8 cellular contexts compared by ENCODE assay signal in the genomic region with DNA sequence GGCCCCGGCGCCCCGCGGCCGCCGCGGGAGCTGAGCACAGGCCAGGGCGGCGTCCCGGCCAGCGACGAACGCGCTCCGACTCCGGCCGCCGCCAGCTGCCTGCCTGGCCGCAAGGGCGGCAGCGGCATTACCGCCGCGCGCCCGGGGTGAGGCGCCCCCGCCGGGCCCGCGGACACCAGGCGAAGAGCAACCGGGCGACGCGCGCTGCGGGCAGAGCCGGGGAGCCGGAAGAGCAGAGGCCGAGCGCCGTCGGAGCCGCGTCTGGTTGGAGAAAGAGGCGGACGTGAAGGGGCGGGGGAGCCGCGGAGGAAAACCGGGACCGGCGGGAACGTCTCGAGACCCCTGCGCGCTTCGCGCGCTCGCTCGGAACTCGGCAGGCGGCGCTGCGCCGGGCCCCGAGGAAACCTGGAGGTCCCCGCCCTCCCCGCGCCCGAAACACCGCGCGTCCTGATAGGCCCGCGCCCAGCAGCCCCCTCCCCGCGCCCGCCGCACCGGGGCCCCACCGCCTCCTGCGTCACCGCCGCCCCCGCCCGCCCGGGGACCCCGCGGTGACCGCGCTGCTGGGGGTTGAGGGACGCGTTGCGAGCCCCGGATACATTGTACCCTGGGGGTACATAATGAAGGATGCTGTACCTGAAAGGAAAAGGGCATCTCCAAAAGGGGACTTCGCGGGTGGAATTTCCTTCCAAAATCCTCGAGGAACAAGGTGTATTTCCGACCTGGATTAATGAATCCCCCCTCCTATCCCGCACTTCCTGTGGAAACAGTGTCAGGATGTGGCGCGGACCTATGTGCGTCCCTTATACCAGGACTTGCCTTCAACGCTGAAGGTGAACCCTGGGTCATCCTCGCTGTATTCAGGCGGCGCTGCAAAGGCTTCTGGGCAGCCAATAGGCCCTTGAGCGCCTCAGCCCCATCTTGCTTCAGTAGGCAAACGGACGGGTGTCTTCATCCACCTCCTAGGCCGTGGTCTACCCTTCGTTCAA. TPM values are rescaled to one million over a fixed set of nuclear protein-coding genes. Genes with fewer than 3 reads are reported as not detected.
DNase-seq lines count a peak whose midpoint lies in the region; ATAC-seq, FAIRE-seq and TF ChIP-seq lines count a peak whose summit lies in the region.

No MANE protein-coding gene starts in this region.

- no peaks in the 10 kb centered on the region for H3K9me2 ChIP-seq in GM23248 (ENCODE audit: insufficient read depth)

- H3K9me3 ChIP-seq in GM23248 (ENCODE audit: low read depth) (no peaks in the 10 kb centered on the region), heart left ventricle (no peaks in the 10 kb centered on the region), pancreas (no peaks in the 10 kb centered on the region), aorta (ENCODE audit: control insufficient read depth, low read length) (no peaks in the 10 kb centered on the region)

- in situ Hi-C loops in GM23248 (cut with MboI) = no loop called here

- intact Hi-C loops in heart left ventricle (cut with DNase I) = no loop called here
- intact Hi-C loops in pancreas (cut with DNase I) = no loop called here
- intact Hi-C loops in aorta (cut with DNase I) = no loop called here

- no peak overlapping the region for H3K27ac ChIP-seq in GM23248
- H3K27ac ChIP-seq in heart left ventricle = peak overlapping the region in 11 of 12 donors; percentile 34 to 84 (median 63)
- peak overlapping the region; percentile 56 to 87 (median 78) for H3K27ac ChIP-seq in pancreas
- H3K27ac ChIP-seq in aorta (ENCODE audit: low read depth in 1 of 2, low read length in 2 of 2) = no peak overlapping the region

- H3K4me3 ChIP-seq in GM08714 (ENCODE audit: low read length) = peak overlapping the region; percentile 79
- H3K4me3 ChIP-seq in GM23248 = peak overlapping the region; percentile 76
- H3K4me3 ChIP-seq in heart left ventricle = peak overlapping the region; percentile 47 to 84 (median 64)
- peak overlapping the region; percentile 38 to 65 (median 52) for H3K4me3 ChIP-seq in pancreas
- H3K4me3 ChIP-seq in aorta (ENCODE audit: low read length in 2 of 2) = peak overlapping the region; percentile 42 to 71

- H2AFZ ChIP-seq in GM23248 = peak overlapping the region; percentile 87

- H3K27ac Mint-ChIP-seq in activated naive CD8-positive, alpha-beta T cell treated with anti-CD3 and anti-CD28 coated beads, Interleukin-2, amount 50 U/mL, for 24 hours = peak overlapping the region; percentile 62

- H4K20me1 ChIP-seq in GM23248 (ENCODE audit: insufficient read depth) = no peaks in the 10 kb centered on the region

- DNase-seq in GM23248 = peak; percentile 85
- DNase-seq in LHCN-M2 (ENCODE audit: low read depth) = peak; percentile 1
- peak; percentile 71 for DNase-seq in SHP77 treated with DMSO at 0.1 percent for 48 hours (lab: John Stamatoyannopoulos, UW)
- DNase-seq in activated naive CD8-positive, alpha-beta T cell treated with anti-CD3 and anti-CD28 coated beads, Interleukin-2, amount 50 U/mL, for 24 hours = peak; percentile 61
- peak; percentile 60 to 86 (median 76) for DNase-seq in heart left ventricle
- peak; percentile 69 to 88 (median 73) for DNase-seq in pancreas
- peak; percentile 64 to 89 for DNase-seq in aorta

- H3F3A ChIP-seq in GM23248 (ENCODE audit: insufficient read depth) = no peaks in the 10 kb centered on the region

- H3K4me3 Mint-ChIP-seq in activated naive CD8-positive, alpha-beta T cell treated with anti-CD3 and anti-CD28 coated beads, Interleukin-2, amount 50 U/mL, for 24 hours = peak overlapping the region; percentile 78

- no peaks in the 10 kb centered on the region for H3K4me1 ChIP-seq in GM23248 (ENCODE audit: insufficient read depth)
- peaks cover 0 to 13% (median 4%) of the 10 kb centered on the region in 12 donors for H3K4me1 ChIP-seq in heart left ventricle
- peaks cover 0 to 3% (median 0%) of the 10 kb centered on the region in 3 donors for H3K4me1 ChIP-seq in pancreas
- H3K4me1 ChIP-seq in aorta (ENCODE audit: control insufficient read depth in 1 of 2, insufficient read depth in 2 of 2, low read length in 2 of 2) = no peaks in the 10 kb centered on the region

- no peaks in the 10 kb centered on the region for H3K9me3 Mint-ChIP-seq in activated naive CD8-positive, alpha-beta T cell treated with anti-CD3 and anti-CD28 coated beads, Interleukin-2, amount 50 U/mL, for 24 hours

- WGBS in GM23248 (ENCODE audit: low coverage in 1 of 2, low lambda C conversion rate in 2 of 2, missing lambda C conversion rate in 2 of 2), 2 experiments = 5 to 8% methylated on average over 56 to 88 of the region's 115 CpGs
- WGBS in heart left ventricle, 4 donors = 2 to 15% (median 4%) methylated on average over 22 to 115 of the region's 115 CpGs
- WGBS in pancreas, 2 donors = 1 to 2% methylated on average over 77 to 115 of the region's 115 CpGs
- 3 to 5% methylated on average over 73 to 115 of the region's 115 CpGs for WGBS in aorta, 2 donors

- ATAC-seq in activated naive CD8-positive, alpha-beta T cell treated with anti-CD3 and anti-CD28 coated beads, Interleukin-2, amount 50 U/mL, for 24 hours = peak; percentile 72
- ATAC-seq in heart left ventricle (peak; percentile 72 to 93 (median 88)), pancreas (peak; percentile 89 to 94 (median 92)), aorta (ENCODE audit: low FRiP score) (peak; percentile 82)

- H3K36me3 ChIP-seq in GM23248 (ENCODE audit: low read depth) (no peaks in the 10 kb centered on the region), heart left ventricle (no peaks in the 10 kb centered on the region), pancreas (no peaks in the 10 kb centered on the region), aorta (ENCODE audit: control insufficient read depth in 1 of 2, insufficient read depth in 2 of 2, low read length in 1 of 2) (no peaks in the 10 kb centered on the region)

- no peaks in the 10 kb centered on the region for H3K79me2 ChIP-seq in GM23248 (ENCODE audit: insufficient read depth)

- H3K27me3 ChIP-seq in GM23248 (replicated peaks; ENCODE audit: insufficient read depth) (no peaks in the 10 kb centered on the region), heart left ventricle (no peaks in the 10 kb centered on the region), pancreas (no peaks in the 10 kb centered on the region), aorta (ENCODE audit: control insufficient read depth in 1 of 2, insufficient read depth in 2 of 2, low read length in 1 of 2) (no peaks in the 10 kb centered on the region)

- peaks cover 12% of the 10 kb centered on the region for H3K4me1 Mint-ChIP-seq in activated naive CD8-positive, alpha-beta T cell treated with anti-CD3 and anti-CD28 coated beads, Interleukin-2, amount 50 U/mL, for 24 hours

- H3K36me3 Mint-ChIP-seq in activated naive CD8-positive, alpha-beta T cell treated with anti-CD3 and anti-CD28 coated beads, Interleukin-2, amount 50 U/mL, for 24 hours (ENCODE audit: low read depth) = no peaks in the 10 kb centered on the region

- peak overlapping the region; percentile 35; the same call in 1 of the 2 replicates for H3K9ac ChIP-seq in GM23248

- no peak for FAIRE-seq in pancreas (lab: Jason Lieb, UNC)

- TF ChIP-seq CTCF in heart left ventricle (IDR thresholded peaks at IDR 0.05) = peak in 10 of 12 donors; percentile 14 to 73 (median 52)
- peak in 3 of 4 donors; percentile 18 to 33 (median 22) for TF ChIP-seq CTCF in pancreas (IDR thresholded peaks at IDR 0.05)

- H3K4me2 ChIP-seq in GM23248 (ENCODE audit: unreplicated experiment) = no peak overlapping the region

- peaks cover 46% of the 10 kb centered on the region for H3K27me3 Mint-ChIP-seq in activated naive CD8-positive, alpha-beta T cell treated with anti-CD3 and anti-CD28 coated beads, Interleukin-2, amount 50 U/mL, for 24 hours

- TF ChIP-seq POLR2A in heart left ventricle (IDR thresholded peaks at IDR 0.05) = peak in 1 of 2 donors; percentile 46

RNA-seq across cellular contexts. Expression of a gene that starts 1.0 kb away (rescaled TPM):
- 2.4 and 2.8 TPM in 2 replicates for total RNA-seq in GM23248 (2014; rRNA removed; shearing (Covaris generic))
- polyA plus RNA-seq in GM23248 (2016; fragmentation: Nextera tagmentation; extraction: Ambion mirVana) (1.2 and 1.3 TPM in 2 replicates), heart left ventricle (1 to 10 TPM; 1.3 to 1.7 TPM), pancreas (1 to 10 TPM; 1.2 to 3.8 TPM), aorta (1 to 10 TPM in 1 of 2 donors, under 1 TPM in 1; 0.87 to 2.4 TPM)
- total RNA-seq in LHCN-M2 (2014; rRNA removed) (not detected in 2 replicates), heart left ventricle (10 to 100 TPM in 2 of 9 donors, 1 to 10 TPM in 7; 3.3 to 11.9 (median 7.0) TPM), pancreas (1 to 10 TPM in 5 of 6 donors, under 1 TPM in 1; 0.79 to 4.6 (median 2.8) TPM), aorta (1 to 10 TPM; 4.3 to 8.4 TPM)
- not detected for polyA plus RNA-seq in LHCN-M2 (2012)

Comparison
In these comparisons a context has a peak if more than half of its experiments do, and no peak if none do; other contexts are left out.
1. DNase-seq: peak in every context shown above with its lines; median percentile 85 in GM23248; 76 in aorta; 76 in heart left ventricle; 73 in pancreas; 71 in SHP77 treated with DMSO at 0.1 percent for 48 hours; 61 in activated naive CD8-positive, alpha-beta T cell treated with anti-CD3 and anti-CD28 coated beads, Interleukin-2, amount 50 U/mL, for 24 hours; 1 in LHCN-M2.
2. H3K27ac ChIP-seq: peak in heart left ventricle (11 of 12) and pancreas (4 of 4); none in GM23248 (single experiment) and aorta (0 of 2).
3. Peak in every context shown above with its lines, with median percentiles within 50 percentile points of each other: H3K4me3 ChIP-seq and ATAC-seq.